8 cellular contexts compared by ENCODE assay signal in genomic region chr11:68038226-68038717, GRCh38. TPM values are rescaled to one million over a fixed set of nuclear protein-coding genes. Genes with fewer than 3 reads are reported as not detected.
DNase-seq lines count a peak whose midpoint lies in the region; ATAC-seq and TF ChIP-seq lines count a peak whose summit lies in the region.

No MANE protein-coding gene starts in this region.

- H3K4me1 ChIP-seq in HAP-1 (peaks cover 19% of the 10 kb centered on the region), gastrocnemius medialis (peaks cover 18 to 38% of the 10 kb centered on the region in 2 donors)

- DNase-seq in HAP-1 (ENCODE audit: low spot score in 2 of 2) (no peak), SK-N-MC (ENCODE audit: low read depth, low spot score) (no peak), foreskin fibroblast (no peak), gastrocnemius medialis (peak in 1 of 2 donors; percentile 36), mucosa of gallbladder (ENCODE audit: low spot score) (no peak)
- no peak for DNase-seq in activated CD8-positive, alpha-beta memory T cell treated with anti-CD3 and anti-CD28 coated beads for 24 hours

- H3K36me3 ChIP-seq in HAP-1 (replicated peaks) (peaks cover 23% of the 10 kb centered on the region), SK-N-MC (ENCODE audit: insufficient read depth, low read length) (peaks cover 11% of the 10 kb centered on the region; the same call in 1 of the 2 replicates), gastrocnemius medialis (peaks cover 0 to 7% of the 10 kb centered on the region in 2 donors)

- H3K4me3 ChIP-seq in HAP-1 (peak overlapping the region; percentile 51), SK-N-MC (no peak overlapping the region), foreskin fibroblast (ENCODE audit: low read depth in 1 of 2, low read length in 2 of 2) (peak overlapping the region; percentile 83 to 90), gastrocnemius medialis (peak overlapping the region; percentile 62 to 69 (median 65))

- no peaks in the 10 kb centered on the region for H3K9me3 ChIP-seq in HAP-1
- no peaks in the 10 kb centered on the region for H3K9me3 ChIP-seq in SK-N-MC (ENCODE audit: low read depth, low read length)
- no peaks in the 10 kb centered on the region for H3K9me3 ChIP-seq in gastrocnemius medialis

- ATAC-seq in gastrocnemius medialis (peak in 1 of 2 donors; percentile 10), GM18505 (IDR thresholded peaks at IDR 0.05; ENCODE audit: unreplicated experiment) (no peak), HG02571 (IDR thresholded peaks at IDR 0.05; ENCODE audit: unreplicated experiment) (no peak)

- in situ Hi-C loops in HAP-1 (cut with MboI; ENCODE audit: low sequenced_read_pairs) = no loop called here
- in situ Hi-C loops in gastrocnemius medialis (cut with MboI; ENCODE audit: low sequenced_read_pairs in 4 of 4) = no loop called here

- H3K27me3 ChIP-seq in HAP-1 (ENCODE audit: low read depth) (no peaks in the 10 kb centered on the region), gastrocnemius medialis (no peaks in the 10 kb centered on the region)

- TF ChIP-seq CTCF in foreskin fibroblast (IDR thresholded peaks at IDR 0.05; ENCODE audit: low read depth, low read length) (no peak), gastrocnemius medialis (IDR thresholded peaks at IDR 0.05 in 4 of 5, conservative IDR thresholded peaks at IDR 0.05 in 1 of 5) (no peak)

- no peak overlapping the region for H3K9ac ChIP-seq in SK-N-MC (ENCODE audit: insufficient read length)

- intact Hi-C loops in gastrocnemius medialis (cut with DNase I; ENCODE audit: low total_unique reads) = loop anchor here (2.0 to 10.0 kb wide), 4 partner anchors 27 to 453 kb away; partner anchors contain the start of genes ALDH3B1, CHKA, GSTP1 and UNC93B1

- TF ChIP-seq POLR2A in gastrocnemius medialis (IDR thresholded peaks at IDR 0.05) (no peak), GM18505 (IDR thresholded peaks at IDR 0.05; ENCODE audit: borderline replicate concordance, extremely low read depth, insufficient read depth, insufficient read length) (no peak)

- peak overlapping the region; percentile 36 for H3K27ac ChIP-seq in SK-N-MC
- H3K27ac ChIP-seq in gastrocnemius medialis = peak overlapping the region; percentile 74 to 88 (median 76)

RNA-seq across cellular contexts. Expression of gene TCIRG1, which starts 0.6 kb away (rescaled TPM):
- 10 to 100 TPM; 13.4 to 24.5 (median 14.1) TPM for total RNA-seq in gastrocnemius medialis
- 151 TPM for total RNA-seq in mucosa of gallbladder

RNA-seq across cellular contexts. Expression of gene NDUFS8, which starts 7.8 kb away (rescaled TPM):
- total RNA-seq in gastrocnemius medialis = 100 to 1,000 TPM; 242 to 432 (median 307) TPM
- 168 TPM for total RNA-seq in mucosa of gallbladder

RNA-seq across cellular contexts. Expression of gene ALDH3B1, which starts 28.1 kb away (rescaled TPM):
- 1 to 10 TPM; 2.2 to 5.1 (median 3.6) TPM for total RNA-seq in gastrocnemius medialis
- 34.8 TPM for total RNA-seq in mucosa of gallbladder

RNA-seq across cellular contexts. Expression of gene UNC93B1, which starts 34.4 kb away (rescaled TPM):
- total RNA-seq in gastrocnemius medialis = 1 to 10 TPM; 5.4 to 8.8 (median 6.4) TPM
- total RNA-seq in mucosa of gallbladder = 107 TPM
